ENCODE assay signal across 1 cellular context in genomic region chr14:34538871-34539406, GRCh38.
TF ChIP-seq lines count a peak whose summit lies in the region.

No MANE protein-coding gene starts in this region.

TF ChIP-seq in H1, 55 proteins besides CTCF, POLR2A, EP300 and RAD21 (continued from another document):
- TF ChIP-seq SP1 (IDR thresholded peaks at IDR 0.05; ENCODE audit: low read depth, low read length) (no peak), CHD2 (IDR thresholded peaks at IDR 0.05; ENCODE audit: low read length) (no peak), CREB1 (IDR thresholded peaks at IDR 0.05) (no peak), SIX5 (IDR thresholded peaks at IDR 0.05; ENCODE audit: low read depth, low read length) (no peak), ATF2 (IDR thresholded peaks at IDR 0.05; ENCODE audit: low read length) (no peak), JUND (IDR thresholded peaks at IDR 0.05; ENCODE audit: low read length) (no peak), BACH1 (IDR thresholded peaks at IDR 0.05; ENCODE audit: low read length) (no peak), TCF12 (IDR thresholded peaks at IDR 0.05; ENCODE audit: low read depth, low read length) (no peak), RXRA (IDR thresholded peaks at IDR 0.05; ENCODE audit: insufficient read depth, low read depth, low read length) (no peak)
TF ChIP-seq in H1: peak in this region for 0.
